Comparison of ENCODE assay signal across 1 cellular context in the genomic region with DNA sequence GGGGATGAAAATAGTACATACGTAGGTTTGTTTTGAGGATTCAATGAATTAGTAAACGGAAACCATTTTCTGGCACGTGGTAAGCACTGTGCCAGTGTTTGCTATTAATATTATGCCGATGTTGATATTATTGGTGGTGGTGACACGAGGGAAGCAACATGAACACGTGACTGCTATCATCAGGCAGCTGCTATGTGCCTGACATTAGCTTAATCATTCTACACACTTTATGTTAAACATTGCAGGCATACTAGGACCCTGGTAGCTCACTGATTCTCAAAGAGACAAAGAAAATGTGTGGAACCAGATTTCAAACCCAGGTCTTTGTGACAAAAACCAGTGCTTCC.
A peak's percentile ranks its signal among the peaks of the same experiment; 100 is the strongest.
TF ChIP-seq lines count a peak whose summit lies in the region.

No MANE protein-coding gene starts in this region.

TF ChIP-seq in HEK293, 187 proteins besides CTCF, POLR2A, EP300 and RAD21 (continued from another document):
- TF ChIP-seq, protein P1, sequence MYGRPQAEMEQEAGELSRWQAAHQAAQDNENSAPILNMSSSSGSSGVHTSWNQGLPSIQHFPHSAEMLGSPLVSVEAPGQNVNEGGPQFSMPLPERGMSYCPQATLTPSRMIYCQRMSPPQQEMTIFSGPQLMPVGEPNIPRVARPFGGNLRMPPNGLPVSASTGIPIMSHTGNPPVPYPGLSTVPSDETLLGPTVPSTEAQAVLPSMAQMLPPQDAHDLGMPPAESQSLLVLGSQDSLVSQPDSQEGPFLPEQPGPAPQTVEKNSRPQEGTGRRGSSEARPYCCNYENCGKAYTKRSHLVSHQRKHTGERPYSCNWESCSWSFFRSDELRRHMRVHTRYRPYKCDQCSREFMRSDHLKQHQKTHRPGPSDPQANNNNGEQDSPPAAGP (tag by site-specific recombination; IDR thresholded peaks at IDR 0.05) = 0 out of 2 replicates have a peak, but pooled peaks have one; percentile 12
- TF ChIP-seq ZNF558 (tag by site-specific recombination; IDR thresholded peaks at IDR 0.05) = 0 out of 2 replicates have a peak, but pooled peaks have one; percentile 29
